8 cellular contexts compared by ENCODE assay signal in the genomic region with DNA sequence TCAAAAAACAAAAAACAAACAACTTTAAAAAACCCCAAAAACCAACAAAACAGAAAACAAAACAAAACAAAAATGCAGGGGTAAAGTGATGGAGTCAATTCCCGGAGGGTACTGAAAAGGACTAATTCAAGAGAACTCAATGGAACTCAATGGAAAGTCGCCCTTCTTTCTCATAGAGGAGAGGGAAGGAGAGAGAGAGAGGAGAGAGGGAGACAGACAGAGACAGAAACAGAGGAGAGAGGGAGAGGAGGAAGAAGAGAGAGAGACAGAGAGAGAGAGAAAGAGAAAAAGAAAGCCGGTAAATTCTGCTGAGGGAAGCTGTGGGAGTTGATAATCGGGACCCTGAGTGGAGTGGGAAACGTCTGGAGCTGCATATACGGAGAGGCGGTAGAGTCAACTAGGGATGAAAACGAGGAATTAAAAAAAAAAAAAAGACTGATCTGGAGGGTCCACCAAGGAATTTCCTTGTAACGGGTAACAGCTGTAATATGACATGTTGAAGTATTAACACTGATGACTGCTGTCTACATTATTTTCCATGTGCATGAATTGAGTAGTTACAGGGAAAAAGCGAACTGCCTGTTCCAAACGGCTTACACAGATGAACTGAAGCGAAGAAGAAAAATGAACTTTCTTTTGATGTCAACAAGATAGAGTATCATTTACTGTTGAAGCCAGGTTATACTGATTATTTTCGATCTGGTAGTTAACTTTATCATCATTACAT. TPM values are rescaled to one million over a fixed set of nuclear protein-coding genes. Genes with fewer than 3 reads are reported as not detected.
DNase-seq lines count a peak whose midpoint lies in the region; ATAC-seq and FAIRE-seq lines count a peak whose summit lies in the region.

No MANE protein-coding gene starts in this region.

- no peaks in the 10 kb centered on the region for H3K9me2 ChIP-seq in GM23248 (ENCODE audit: insufficient read depth)

- peak overlapping the region; percentile 75 for H2AFZ ChIP-seq in GM23248

- peak; percentile 0 for ATAC-seq in left ventricle myocardium superior

- H4K20me1 ChIP-seq in GM23248 (ENCODE audit: insufficient read depth) = no peaks in the 10 kb centered on the region

- in situ Hi-C loops in GM23248 (cut with MboI) (no loop called here), HAP-1 (cut with MboI; ENCODE audit: low sequenced_read_pairs) (no loop called here)

- FAIRE-seq in small intestine (lab: Jason Lieb, UNC) = no peak

- H3F3A ChIP-seq in GM23248 (ENCODE audit: insufficient read depth) = peaks cover 23% of the 10 kb centered on the region; the same call in 1 of the 2 replicates

- H3K4me2 ChIP-seq in GM23248 (ENCODE audit: unreplicated experiment) = peak overlapping the region; percentile 86

- H3K36me3 ChIP-seq in GM23248 (ENCODE audit: low read depth) = no peaks in the 10 kb centered on the region
- H3K36me3 ChIP-seq in SJSA1 = peaks cover 3% of the 10 kb centered on the region; the same call in 1 of the 2 replicates
- H3K36me3 ChIP-seq in small intestine (ENCODE audit: control insufficient read depth in 2 of 2, insufficient read depth in 2 of 2, low read length in 2 of 2) = no peaks in the 10 kb centered on the region
- no peaks in the 10 kb centered on the region for H3K36me3 ChIP-seq in HAP-1 (replicated peaks)

- WGBS in GM23248 (ENCODE audit: low coverage in 1 of 2, low lambda C conversion rate in 2 of 2, missing lambda C conversion rate in 2 of 2), 2 experiments = 4 to 7% methylated on average over 13 of the region's 13 CpGs
- 10 to 22% (median 14%) methylated on average over 13 of the region's 13 CpGs for WGBS in small intestine, 3 donors

- peaks cover under 1% of the 10 kb centered on the region; the same call in 1 of the 2 replicates for H3K79me2 ChIP-seq in GM23248 (ENCODE audit: insufficient read depth)

- no peaks in the 10 kb centered on the region for H3K9me3 ChIP-seq in GM23248 (ENCODE audit: low read depth)
- no peaks in the 10 kb centered on the region for H3K9me3 ChIP-seq in SJSA1 (replicated peaks)
- H3K9me3 ChIP-seq in small intestine (ENCODE audit: control insufficient read depth, low read depth) = no peaks in the 10 kb centered on the region
- no peaks in the 10 kb centered on the region for H3K9me3 ChIP-seq in HAP-1

- H3K27me3 ChIP-seq in GM23248 (replicated peaks; ENCODE audit: insufficient read depth) = no peaks in the 10 kb centered on the region
- no peaks in the 10 kb centered on the region for H3K27me3 ChIP-seq in SJSA1 (replicated peaks)
- no peaks in the 10 kb centered on the region for H3K27me3 ChIP-seq in small intestine (ENCODE audit: control insufficient read depth in 2 of 2, insufficient read depth in 2 of 2, low read length in 2 of 2)
- H3K27me3 ChIP-seq in HAP-1 (ENCODE audit: low read depth) = no peaks in the 10 kb centered on the region

- intact Hi-C loops in left ventricle myocardium superior (cut with micrococcal nuclease) = no loop called here

- peak overlapping the region; percentile 73 for H3K4me3 ChIP-seq in GM23248
- H3K4me3 ChIP-seq in SJSA1 = peak overlapping the region; percentile 55
- peak overlapping the region; percentile 49 to 61 for H3K4me3 ChIP-seq in small intestine (ENCODE audit: low read depth in 1 of 2, low read length in 2 of 2)
- H3K4me3 ChIP-seq in HAP-1 = no peak overlapping the region

- DNase-seq in GM23248 (no peak), SJSA1 (ENCODE audit: low read depth in 1 of 2, low spot score in 2 of 2) (no peak), left ventricle myocardium superior (no peak), small intestine (no peak), NCI-H1436 (lab: John Stamatoyannopoulos, UW) (no peak), SKM-1 (lab: John Stamatoyannopoulos, UW; ENCODE audit: unreplicated experiment) (no peak), HAP-1 (ENCODE audit: low spot score in 2 of 2) (no peak), SKM-1 treated with dmso at 0.1 percent for 144 hours (lab: John Stamatoyannopoulos, UW; ENCODE audit: unreplicated experiment) (no peak)

- peak overlapping the region; percentile 80 for H3K9ac ChIP-seq in GM23248

- H3K4me1 ChIP-seq in GM23248 (ENCODE audit: insufficient read depth) (peaks cover 18% of the 10 kb centered on the region), SJSA1 (replicated peaks) (peaks cover 13% of the 10 kb centered on the region; the same call in 1 of the 2 replicates), small intestine (ENCODE audit: control insufficient read depth in 2 of 2, insufficient read depth in 1 of 2, low read depth in 1 of 2, low read length in 1 of 2) (peaks cover 0 to 2% of the 10 kb centered on the region in 2 donors), HAP-1 (no peaks in the 10 kb centered on the region; the same call in 1 of the 2 replicates)

- H3K27ac ChIP-seq in GM23248 (peak overlapping the region; percentile 74), SJSA1 (peak overlapping the region; percentile 74), small intestine (ENCODE audit: low read depth in 1 of 2, low read length in 1 of 2) (peak overlapping the region; percentile 95)

RNA-seq across cellular contexts. Expression of a gene that starts 1.0 kb away (rescaled TPM):
- 2.8 and 5.3 TPM in 2 replicates for total RNA-seq in GM23248 (2014; rRNA removed; shearing (Covaris generic))
- polyA plus RNA-seq in GM23248 (2016; fragmentation: Nextera tagmentation; extraction: Ambion mirVana) (1.0 TPM in 2 replicates), small intestine (10 to 100 TPM in 1 of 3 donors, 1 to 10 TPM in 2; 3.5 to 15.9 (median 8.6) TPM)
- total RNA-seq in SJSA1 (2014; rRNA removed; shearing (Covaris generic)) = 0.34 and 5.5 TPM in 2 replicates
- 14.0 TPM for total RNA-seq in left ventricle myocardium superior

RNA-seq across cellular contexts. Expression of a gene that starts 4.6 kb away (rescaled TPM):
- total RNA-seq in GM23248 (2014; rRNA removed; shearing (Covaris generic)) = 5.7 and 7.3 TPM in 2 replicates
- polyA plus RNA-seq in GM23248 (2016; fragmentation: Nextera tagmentation; extraction: Ambion mirVana) (18.0 and 19.3 TPM in 2 replicates), small intestine (10 to 100 TPM; 15.9 to 26.2 (median 19.0) TPM)
- total RNA-seq in SJSA1 (2014; rRNA removed; shearing (Covaris generic)) = 11.5 and 29.5 TPM in 2 replicates
- 11.7 TPM for total RNA-seq in left ventricle myocardium superior

RNA-seq across cellular contexts. Expression of a gene that starts 17.2 kb away (rescaled TPM):
- total RNA-seq in GM23248 (2014; rRNA removed; shearing (Covaris generic)) = 12.3 and 19.9 TPM in 2 replicates
- polyA plus RNA-seq in GM23248 (2016; fragmentation: Nextera tagmentation; extraction: Ambion mirVana) (7.3 and 10.8 TPM in 2 replicates), small intestine (10 to 100 TPM; 13.9 to 21.2 (median 14.1) TPM)
- total RNA-seq in SJSA1 (2014; rRNA removed; shearing (Covaris generic)) = 10.3 and 20.6 TPM in 2 replicates
- total RNA-seq in left ventricle myocardium superior = 19.1 TPM

RNA-seq across cellular contexts. Expression of a gene that starts 58.4 kb away (rescaled TPM):
- total RNA-seq in GM23248 (2014; rRNA removed; shearing (Covaris generic)) = 27.6 and 41.0 TPM in 2 replicates
- polyA plus RNA-seq in GM23248 (2016; fragmentation: Nextera tagmentation; extraction: Ambion mirVana) = 41.2 and 47.6 TPM in 2 replicates
- total RNA-seq in SJSA1 (2014; rRNA removed; shearing (Covaris generic)) = 15.3 and 26.1 TPM in 2 replicates
- total RNA-seq in left ventricle myocardium superior = 119 TPM
- 10 to 100 TPM; 14.9 to 26.7 (median 23.7) TPM for polyA plus RNA-seq in small intestine
